In the genomic region with DNA sequence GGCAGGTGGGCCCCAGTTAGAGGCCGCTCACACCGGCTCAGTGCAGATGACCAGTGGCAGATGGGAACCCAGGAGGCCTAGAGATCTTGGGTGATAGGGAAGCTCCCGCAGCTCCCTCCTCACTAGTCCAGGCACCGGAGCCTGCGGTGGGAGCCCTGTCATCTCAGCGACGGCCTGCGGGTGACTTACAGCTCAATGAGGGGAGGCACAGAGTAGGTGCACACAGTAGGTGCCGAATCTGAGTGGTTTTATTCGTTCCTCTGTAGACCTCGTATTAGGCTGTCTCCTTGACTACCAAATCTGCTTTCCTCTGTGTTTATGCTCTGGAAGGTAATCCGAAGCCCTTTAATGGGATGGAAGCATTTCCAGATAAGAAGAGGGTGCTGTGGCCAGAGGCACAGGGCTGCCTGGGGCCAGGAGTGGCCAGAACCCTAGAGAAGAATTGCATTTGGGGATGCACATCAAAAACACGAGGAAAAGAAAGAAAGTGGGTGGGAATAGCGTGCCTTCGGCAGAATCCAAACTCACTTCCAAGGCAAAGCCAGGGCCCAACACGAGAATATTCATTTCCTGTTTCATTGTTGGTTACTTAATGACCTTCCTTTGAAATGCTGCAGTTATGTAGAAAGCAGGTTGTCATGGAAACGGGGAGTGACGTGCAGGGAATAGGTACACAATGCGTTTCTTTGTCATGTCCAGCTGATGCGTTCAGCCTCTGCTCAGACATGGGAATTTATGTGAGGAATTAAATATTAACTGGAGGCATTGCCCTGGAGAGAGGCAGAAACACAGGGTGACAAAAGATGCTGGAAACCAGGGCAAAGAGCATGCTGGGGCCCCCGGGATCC, we compare ENCODE assay signal across 10 cellular contexts. TPM values are rescaled to one million over a fixed set of nuclear protein-coding genes. Genes with fewer than 3 reads are reported as not detected.
DNase-seq lines count a peak whose midpoint lies in the region; ATAC-seq, FAIRE-seq and TF ChIP-seq lines count a peak whose summit lies in the region.
"Had no signal": no experiment of that assay in that cellular context is flagged by ENCODE, and none has a peak within 500 bp of the region (broad histone marks: within the 10 kb centered on the region; RNA-seq: fewer than 3 reads in every experiment).

No MANE protein-coding gene starts in this region.

- POLR2A ChIA-PET in HepG2 (lab: Yijun Ruan, JAX): interaction anchor here (0.7 to 4.2 kb wide), 13 partner anchors 14 to 295 kb away, joined by 3 to 44 read pairs (median 8); a partner anchor contains a TSS
- POLR2A ChIA-PET in CD8-positive, alpha-beta memory T cell (lab: Charles Lee): no interaction called here

- TF ChIP-seq EP300 in HepG2 (IDR thresholded peaks at IDR 0.05; ENCODE audit: low read depth in 2 of 2, low read length in 2 of 2) (peak; percentile 65 to 79; a peak in 3 of 4 replicates), HepG2 (CRISPR knock-in tag; IDR thresholded peaks at IDR 0.05; ENCODE audit: borderline replicate concordance) (peak; percentile 11; the same call in 1 of the 2 replicates)

- in situ Hi-C loops in mammary epithelial cell (cut with MboI; ENCODE audit: low sequenced_read_pairs in 2 of 2): no loop called here
- in situ Hi-C loops in HepG2 (cut with HindIII; ENCODE audit: extremely low pct_ligation_motif_present, low pct_unique_long_range_greater_than_20kb): no loop called here

- no peaks in the 10 kb centered on the region for H3K36me3 ChIP-seq in mammary epithelial cell (ENCODE audit: insufficient read depth, low read length)
- no peaks in the 10 kb centered on the region for H3K36me3 ChIP-seq in HepG2 (replicated peaks in 1 of 2; ENCODE audit: control insufficient read depth in 1 of 2, insufficient read depth in 2 of 2, low read length in 2 of 2)
- H3K36me3 ChIP-seq in CD8-positive, alpha-beta memory T cell (ENCODE audit: insufficient read depth, low read length): no peaks in the 10 kb centered on the region

- no peak for TF ChIP-seq CTCF in mammary epithelial cell (conservative IDR thresholded peaks at IDR 0.05 in 1 of 2, IDR thresholded peaks at IDR 0.05 in 1 of 2; ENCODE audit: extremely low read depth in 1 of 2, insufficient read depth in 1 of 2, low read depth in 1 of 2, low read length in 2 of 2)
- TF ChIP-seq CTCF in HepG2 (CRISPR knock-in tag; IDR thresholded peaks at IDR 0.05): no peak; the same call in 1 of the 2 replicates

- peak; percentile 99 for FAIRE-seq in HepG2 (lab: Jason Lieb, UNC)

- no peak overlapping the region for H3K27ac Mint-ChIP-seq in CD8-positive, alpha-beta memory T cell
- H3K27ac Mint-ChIP-seq in natural killer cell treated with Interleukin-12 subunit alpha and Interleukin-12 subunit beta and Interleukin-15 and Interleukin-18, amount 100 ng/mL, for 72 hours: no peak overlapping the region

- no peak overlapping the region for H3K4me3 Mint-ChIP-seq in CD8-positive, alpha-beta memory T cell
- H3K4me3 Mint-ChIP-seq in natural killer cell treated with Interleukin-12 subunit alpha and Interleukin-12 subunit beta and Interleukin-15 and Interleukin-18, amount 100 ng/mL, for 72 hours: no peak overlapping the region

- peaks cover 12 to 22% (median 18%) of the 10 kb centered on the region in 3 donors for H3K4me1 Mint-ChIP-seq in CD8-positive, alpha-beta memory T cell
- H3K4me1 Mint-ChIP-seq in natural killer cell treated with Interleukin-12 subunit alpha and Interleukin-12 subunit beta and Interleukin-15 and Interleukin-18, amount 100 ng/mL, for 72 hours (ENCODE audit: low read depth in 2 of 2): peaks cover 14 to 15% of the 10 kb centered on the region in 2 donors

- no peaks in the 10 kb centered on the region for H3K9me3 Mint-ChIP-seq in CD8-positive, alpha-beta memory T cell
- no peaks in the 10 kb centered on the region for H3K9me3 Mint-ChIP-seq in natural killer cell treated with Interleukin-12 subunit alpha and Interleukin-12 subunit beta and Interleukin-15 and Interleukin-18, amount 100 ng/mL, for 72 hours

- 41% methylated on average over 17 of the region's 21 CpGs for WGBS in mammary epithelial cell (ENCODE audit: low coverage, missing lambda C conversion rate)
- 41% methylated on average over 21 of the region's 21 CpGs for WGBS in HepG2 (ENCODE audit: low lambda C conversion rate)

- H3K4me2 ChIP-seq in mammary epithelial cell (ENCODE audit: insufficient read depth, low read depth, low read length): no peak overlapping the region
- peak overlapping the region; percentile 93 for H3K4me2 ChIP-seq in HepG2 (ENCODE audit: low read depth, low read length)

- H3K27me3 Mint-ChIP-seq in CD8-positive, alpha-beta memory T cell: peaks cover 15 to 25% of the 10 kb centered on the region in 2 donors
- H3K27me3 Mint-ChIP-seq in natural killer cell treated with Interleukin-12 subunit alpha and Interleukin-12 subunit beta and Interleukin-15 and Interleukin-18, amount 100 ng/mL, for 72 hours: peaks cover 4 to 7% of the 10 kb centered on the region in 2 donors

- H3K27ac ChIP-seq in mammary epithelial cell (ENCODE audit: insufficient read depth, low read depth, low read length) (no peak overlapping the region), HepG2 (ENCODE audit: extremely low read length, insufficient read depth, low read length) (peak overlapping the region; percentile 88)
- H3K27ac ChIP-seq in CD8-positive, alpha-beta memory T cell (ENCODE audit: low read depth, low read length): no peak overlapping the region

- ATAC-seq in HepG2 (peak; percentile 91), HG03521 (IDR thresholded peaks at IDR 0.05; ENCODE audit: unreplicated experiment) (no peak), GM21515 (IDR thresholded peaks at IDR 0.05; ENCODE audit: unreplicated experiment) (no peak)
- ATAC-seq in natural killer cell treated with Interleukin-12 subunit alpha and Interleukin-12 subunit beta and Interleukin-15 and Interleukin-18, amount 100 ng/mL, for 72 hours: no peak

- CTCF ChIA-PET in mammary epithelial cell (lab: Charles Lee; ENCODE audit: low non-redundant PET) (no interaction called here), HepG2 (lab: Yijun Ruan, JAX; ENCODE audit: low intra/inter-chr PET ratio, low total read pairs) (interaction anchor here (1.7 kb wide), 1 partner anchor 97 kb away, joined by 10 read pairs; no protein-coding TSS in a partner anchor)
- CTCF ChIA-PET in CD8-positive, alpha-beta memory T cell (lab: Charles Lee): no interaction called here

- H3K9me3 ChIP-seq in mammary epithelial cell (replicated peaks; ENCODE audit: insufficient read depth, low read length): no peaks in the 10 kb centered on the region
- H3K9me3 ChIP-seq in HepG2 (ENCODE audit: low read length): no peaks in the 10 kb centered on the region
- no peaks in the 10 kb centered on the region for H3K9me3 ChIP-seq in CD8-positive, alpha-beta memory T cell (ENCODE audit: low read length)

- H3K4me3 ChIP-seq in mammary epithelial cell (replicated peaks in 1 of 3; ENCODE audit: insufficient read depth in 1 of 3, low read depth in 2 of 3, low read length in 3 of 3): no peak overlapping the region
- peak overlapping the region in 1 of 3 experiments; percentile 64; a peak in 2 of 6 replicates for H3K4me3 ChIP-seq in HepG2 (replicated peaks in 1 of 3; ENCODE audit: insufficient read depth in 1 of 3, low read depth in 2 of 3, low read length in 3 of 3)
- H3K4me3 ChIP-seq in CD8-positive, alpha-beta memory T cell (ENCODE audit: low read length): no peak overlapping the region

- no peak for TF ChIP-seq POLR2A in HepG2 (IDR thresholded peaks at IDR 0.05; ENCODE audit: insufficient read depth in 1 of 2, low read depth in 2 of 2, low read length in 2 of 2)

- no peaks in the 10 kb centered on the region for H4K20me1 ChIP-seq in mammary epithelial cell (ENCODE audit: insufficient read depth, low read length)
- H4K20me1 ChIP-seq in HepG2 (ENCODE audit: insufficient read depth, low read length): no peaks in the 10 kb centered on the region

- H3K9ac ChIP-seq in mammary epithelial cell (ENCODE audit: insufficient read depth, low read length): no peak overlapping the region
- H3K9ac ChIP-seq in HepG2 (ENCODE audit: insufficient read depth, low read depth, low read length): peak overlapping the region; percentile 83

- H3K79me2 ChIP-seq in mammary epithelial cell (ENCODE audit: insufficient read depth, low read length) (no peaks in the 10 kb centered on the region), HepG2 (ENCODE audit: insufficient read depth, low read length) (no peaks in the 10 kb centered on the region)

- BruUV-seq in mammary epithelial cell (replicated peaks; lab: Mats Ljungman, UMichigan) (no TSS peak), HepG2 (replicated peaks; lab: Mats Ljungman, UMichigan) (TSS peak; percentile 93)

- H3K4me1 ChIP-seq in mammary epithelial cell (ENCODE audit: insufficient read depth, low read length) (peaks cover 2% of the 10 kb centered on the region), HepG2 (ENCODE audit: insufficient read depth, low read length) (peaks cover 45% of the 10 kb centered on the region)
- no peaks in the 10 kb centered on the region for H3K4me1 ChIP-seq in CD8-positive, alpha-beta memory T cell (ENCODE audit: insufficient read depth, low read length)

- dilution Hi-C loops in mammary epithelial cell (cut with HindIII; ENCODE audit: low sequenced_read_pairs): no loop called here

- H3K27me3 ChIP-seq in mammary epithelial cell (ENCODE audit: insufficient read depth, low read length) (no peaks in the 10 kb centered on the region), HepG2 (ENCODE audit: control insufficient read depth in 1 of 2, insufficient read depth in 2 of 2, low read length in 2 of 2) (peaks cover 3 to 6% of the 10 kb centered on the region in 2 experiments; a peak in 1 of 5 replicates)
- peaks cover 7% of the 10 kb centered on the region for H3K27me3 ChIP-seq in CD8-positive, alpha-beta memory T cell (ENCODE audit: insufficient read depth, low read length, poor library complexity, severe bottlenecking)

- H2AFZ ChIP-seq in mammary epithelial cell (ENCODE audit: low read depth, low read length) (no peak overlapping the region), HepG2 (ENCODE audit: low read length) (no peak overlapping the region)

- H3K36me3 Mint-ChIP-seq in CD8-positive, alpha-beta memory T cell: no peaks in the 10 kb centered on the region
- H3K36me3 Mint-ChIP-seq in natural killer cell treated with Interleukin-12 subunit alpha and Interleukin-12 subunit beta and Interleukin-15 and Interleukin-18, amount 100 ng/mL, for 72 hours: no peaks in the 10 kb centered on the region

- intact Hi-C loops in mammary epithelial cell (cut with micrococcal nuclease) (no loop called here), HepG2 (cut with micrococcal nuclease; ENCODE audit: unreplicated experiment) (loop anchor here (1.0 kb wide), 1 partner anchor 66 kb away; a partner anchor contains a TSS)

- peak; percentile 18 for DNase-seq in Daoy (ENCODE audit: low read depth)
- DNase-seq in NCI-H2081 (lab: John Stamatoyannopoulos, UW): peak; percentile 88 to 89
- DNase-seq in mammary epithelial cell: peak; percentile 92
- peak; percentile 100 for DNase-seq in HepG2 (ENCODE audit: low spot score)
- no peak for DNase-seq in CD8-positive, alpha-beta memory T cell
- DNase-seq in natural killer cell treated with Interleukin-12 subunit alpha and Interleukin-12 subunit beta and Interleukin-15 and Interleukin-18, amount 100 ng/mL, for 72 hours (ENCODE audit: low spot score): no peak
- DNase-seq: NCI-H1105 had no signal

- TF ChIP-seq RAD21 in HepG2 (CRISPR knock-in tag; IDR thresholded peaks at IDR 0.05): no peak

RNA-seq across cellular contexts. Expression of a gene that starts 24.7 kb away (rescaled TPM):
- total RNA-seq in Daoy (2014; rRNA removed; shearing (Covaris generic)): 0.06 TPM in 1 of 2 replicates, not detected in the other
- total RNA-seq in mammary epithelial cell (not detected), HepG2 (2016; rRNA removed; fragmentation: Illumina TruSeq; extraction: Trizol) (0.42 and 0.58 TPM in 2 replicates)
- polyA plus RNA-seq in mammary epithelial cell (0.02 TPM), HepG2 (2011; rRNA removed) (2.5 and 3.2 TPM in 2 replicates)
- not detected for polyA minus RNA-seq in mammary epithelial cell
- 0.10 TPM in 1 of 2 replicates, not detected in the other for total RNA-seq in HepG2 (2016; cell fraction: cytosol; rRNA removed; fragmentation: Illumina TruSeq; extraction: Trizol; ENCODE audit: low read depth)
- total RNA-seq in HepG2 (2016; cell fraction: insoluble cytoplasmic fraction; rRNA removed; fragmentation: Illumina TruSeq; extraction: Trizol): 0.12 and 0.30 TPM in 2 replicates
- total RNA-seq in HepG2 (2016; cell fraction: membrane; rRNA removed; fragmentation: Illumina TruSeq; extraction: Trizol): 0.07 and 0.34 TPM in 2 replicates
- total RNA-seq in HepG2 (2016; cell fraction: nucleus; rRNA removed; fragmentation: Illumina TruSeq; extraction: Trizol): 0.88 and 1.2 TPM in 2 replicates
- polyA plus RNA-seq in HepG2 (2011; cell fraction: cytosol; rRNA removed): 1.5 TPM in 2 replicates
- 3.2 and 3.4 TPM in 2 replicates for polyA plus RNA-seq in HepG2 (2011; cell fraction: nucleus; rRNA removed)
- polyA plus RNA-seq in HepG2 (2012): 1.0 and 1.6 TPM in 2 replicates
- polyA plus RNA-seq in HepG2 (2016; cell fraction: cytosol; fragmentation: Illumina TruSeq; extraction: Trizol; ENCODE audit: low read depth): 0.15 TPM in 1 of 2 replicates, not detected in the other
- polyA plus RNA-seq in HepG2 (2016; cell fraction: insoluble cytoplasmic fraction; fragmentation: Illumina TruSeq; extraction: Trizol; ENCODE audit: low read depth): 0.27 and 0.67 TPM in 2 replicates
- 0.15 and 0.27 TPM in 2 replicates for polyA plus RNA-seq in HepG2 (2016; cell fraction: membrane; fragmentation: Illumina TruSeq; extraction: Trizol; ENCODE audit: low read depth)
- 1.2 and 2.9 TPM in 2 replicates for polyA plus RNA-seq in HepG2 (2016; cell fraction: nucleus; fragmentation: Illumina TruSeq; extraction: Trizol; ENCODE audit: insufficient read depth, low read depth)
- polyA minus RNA-seq in HepG2 (2011; rRNA and poly(A)+ RNA removed; ENCODE audit: low replicate concordance): 1.4 TPM in 1 of 2 replicates, not detected in the other
- polyA minus RNA-seq in HepG2 (2011; cell fraction: cytosol; rRNA and poly(A)+ RNA removed): 0.20 and 0.70 TPM in 2 replicates
- polyA minus RNA-seq in HepG2 (2011; cell fraction: nucleus; rRNA and poly(A)+ RNA removed): 1.8 and 3.6 TPM in 2 replicates
- under 1 TPM in 1 of 2 experiments, not detected in 1; 0.07 TPM for total RNA-seq in CD8-positive, alpha-beta memory T cell
- polyA plus RNA-seq in CD8-positive, alpha-beta memory T cell: not detected
- total RNA-seq in natural killer cell treated with Interleukin-12 subunit alpha and Interleukin-12 subunit beta and Interleukin-15 and Interleukin-18, amount 100 ng/mL, for 72 hours: not detected
- total RNA-seq: skeletal muscle tissue had no signal

Comparison
In these comparisons a context has a peak if more than half of its experiments do, and no peak if none do; other contexts are left out.
1. DNase-seq: peak in Daoy (single experiment), NCI-H2081 (2 of 2), mammary epithelial cell (single experiment) and HepG2 (single experiment); none in CD8-positive, alpha-beta memory T cell (0 of 5) and natural killer cell treated with Interleukin-12 subunit alpha and Interleukin-12 subunit beta and Interleukin-15 and Interleukin-18, amount 100 ng/mL, for 72 hours (single experiment).